25 cellular contexts compared by ENCODE assay signal in the genomic region with DNA sequence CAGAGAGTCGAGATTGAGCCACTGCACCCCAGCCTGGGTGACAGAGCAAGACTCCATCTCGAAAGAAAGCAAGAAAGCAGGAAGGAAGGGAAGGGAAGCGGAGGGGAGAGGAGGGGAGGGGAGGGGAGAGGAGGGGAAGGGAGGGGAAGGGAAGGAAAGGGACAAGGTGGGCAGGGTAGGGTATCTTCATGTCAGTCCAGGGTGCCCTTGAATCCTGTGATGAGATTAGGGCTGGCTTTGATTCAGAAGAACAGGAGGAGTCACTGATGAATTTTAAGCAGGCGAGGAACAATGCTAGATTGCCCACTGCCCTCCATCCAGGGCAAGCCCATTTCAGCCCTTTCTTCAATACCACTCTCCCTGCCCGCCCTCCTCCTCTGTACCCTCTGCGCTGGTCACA. TPM values are rescaled to one million over a fixed set of nuclear protein-coding genes. Genes with fewer than 3 reads are reported as not detected.
DNase-seq lines count a peak whose midpoint lies in the region; ATAC-seq, FAIRE-seq and TF ChIP-seq lines count a peak whose summit lies in the region.
"Had no signal": no experiment of that assay in that cellular context is flagged by ENCODE, and none has a peak within 500 bp of the region (broad histone marks: within the 10 kb centered on the region; RNA-seq: fewer than 3 reads in every experiment).

No MANE protein-coding gene starts in this region.

- no peaks in the 10 kb centered on the region for H3K79me2 ChIP-seq in HepG2 (ENCODE audit: insufficient read depth, low read length)
- no peaks in the 10 kb centered on the region for H3K79me2 ChIP-seq in Karpas-422 (ENCODE audit: low read length)

- POLR2A ChIA-PET in HepG2 (lab: Yijun Ruan, JAX) = no interaction called here

- intact Hi-C loops in HepG2 (cut with micrococcal nuclease; ENCODE audit: unreplicated experiment) (no loop called here), right lobe of liver (cut with DNase I) (no loop called here)
- intact Hi-C loops in dendritic cell treated with granulocyte-macrophage colony-stimulating factor and Interleukin-4, amounts not matched to agents 40 ng/mL and 50 ng/mL, for 4 days (cut with micrococcal nuclease) = no loop called here

- H3K9me2 ChIP-seq in Karpas-422 (replicated peaks; ENCODE audit: insufficient read depth, low read length) = no peaks in the 10 kb centered on the region

- H3K27ac ChIP-seq in HepG2 (ENCODE audit: extremely low read length, insufficient read depth, low read length) (no peak overlapping the region), right lobe of liver (no peak overlapping the region), Karpas-422 (ENCODE audit: low read length) (no peak overlapping the region)
- H3K27ac ChIP-seq: 22Rv1; A549; BLaER1 treated with 17β-estradiol and CSF1 and Interleukin-3, amounts not matched to agents 10 nM and 100 nM; C4-2B had no signal

- H3K4me3 Mint-ChIP-seq in dendritic cell treated with granulocyte-macrophage colony-stimulating factor and Interleukin-4, amounts not matched to agents 40 ng/mL and 50 ng/mL, for 4 days = no peak overlapping the region
- H3K4me3 Mint-ChIP-seq: B cell; CD4-positive, alpha-beta T cell; CD8-positive, alpha-beta T cell had no signal

- in situ Hi-C loops in HepG2 (cut with HindIII; ENCODE audit: extremely low pct_ligation_motif_present, low pct_unique_long_range_greater_than_20kb) = no loop called here

- H3K4me2 ChIP-seq in HepG2 (ENCODE audit: low read depth, low read length) (no peak overlapping the region), Karpas-422 (ENCODE audit: low read depth, low read length, poor library complexity, severe bottlenecking) (no peak overlapping the region)
- H3K4me2 ChIP-seq: A549 had no signal

- H2AFZ ChIP-seq in HepG2 (ENCODE audit: low read length) (no peak overlapping the region), Karpas-422 (ENCODE audit: low read length) (no peak overlapping the region)

- H3K36me3 ChIP-seq in HepG2 (replicated peaks in 1 of 2; ENCODE audit: control insufficient read depth in 1 of 2, insufficient read depth in 2 of 2, low read length in 2 of 2) (no peaks in the 10 kb centered on the region), right lobe of liver (no peaks in the 10 kb centered on the region), Karpas-422 (ENCODE audit: insufficient read depth, low read length) (no peaks in the 10 kb centered on the region)
- H3K36me3 ChIP-seq: BLaER1 treated with 17β-estradiol and CSF1 and Interleukin-3, amounts not matched to agents 10 nM and 100 nM had no signal

- ATAC-seq in HepG2 = no peak
- no peak for ATAC-seq in right lobe of liver
- ATAC-seq: A549; CD8-positive, alpha-beta T cell; GM12878 had no signal

- 27% methylated on average over 6 of the region's 6 CpGs for WGBS in HepG2 (ENCODE audit: low lambda C conversion rate)
- 66% methylated on average over 2 of the region's 6 CpGs for WGBS in right lobe of liver (ENCODE audit: insufficient coverage, low coverage, low lambda C conversion rate, missing lambda C conversion rate)

- FAIRE-seq in HepG2 (lab: Jason Lieb, UNC) = no peak
- FAIRE-seq: A549, GM12878, GM12892, GM18507 had no signal

- TF ChIP-seq POLR2A in HepG2 (IDR thresholded peaks at IDR 0.05; ENCODE audit: insufficient read depth in 1 of 2, low read depth in 2 of 2, low read length in 2 of 2) = no peak
- TF ChIP-seq POLR2A in right lobe of liver (IDR thresholded peaks at IDR 0.05) = no peak

- H3K27me3 ChIP-seq in HepG2 (ENCODE audit: control insufficient read depth in 1 of 2, insufficient read depth in 2 of 2, low read length in 2 of 2) (peaks cover 2 to 23% of the 10 kb centered on the region in 2 experiments; a peak in 2 of 5 replicates), right lobe of liver (no peaks in the 10 kb centered on the region), Karpas-422 (ENCODE audit: low read length) (no peaks in the 10 kb centered on the region)
- H3K27me3 ChIP-seq: BLaER1 treated with 17β-estradiol and CSF1 and Interleukin-3, amounts not matched to agents 10 nM and 100 nM had no signal

- H3K27ac Mint-ChIP-seq in dendritic cell treated with granulocyte-macrophage colony-stimulating factor and Interleukin-4, amounts not matched to agents 40 ng/mL and 50 ng/mL, for 4 days = peak overlapping the region; percentile 50
- H3K27ac Mint-ChIP-seq: B cell; CD4-positive, alpha-beta T cell; CD8-positive, alpha-beta T cell had no signal

- peaks cover 15% of the 10 kb centered on the region for H3K27me3 Mint-ChIP-seq in dendritic cell treated with granulocyte-macrophage colony-stimulating factor and Interleukin-4, amounts not matched to agents 40 ng/mL and 50 ng/mL, for 4 days

- DNase-seq in HepG2 (ENCODE audit: low spot score) (no peak), right lobe of liver (no peak), Karpas-422 (peak; percentile 35), NCI-H2171 (lab: John Stamatoyannopoulos, UW) (no peak)
- no peak for DNase-seq in activated naive CD4-positive, alpha-beta T cell (lab: John Stamatoyannopoulos, UW)
- DNase-seq in effector CD4-positive, alpha-beta T cell = no peak
- DNase-seq: AML-193; CD4-positive, alpha-beta T cell; CD8-positive, alpha-beta T cell; DMS 273 treated with DMSO at 0.1 percent for 48 hours; DMS153; DMS53; DMS79; DND-41; EL; GDM1 had no signal

- H3K4me3 ChIP-seq in HepG2 (replicated peaks in 1 of 3; ENCODE audit: insufficient read depth in 1 of 3, low read depth in 2 of 3, low read length in 3 of 3) (no peak overlapping the region), right lobe of liver (no peak overlapping the region), Karpas-422 (ENCODE audit: low read length) (no peak overlapping the region)
- H3K4me3 ChIP-seq: A549; BLaER1 treated with 17β-estradiol and CSF1 and Interleukin-3, amounts not matched to agents 10 nM and 100 nM; GM12878 had no signal

- peaks cover 41% of the 10 kb centered on the region for H3K4me1 Mint-ChIP-seq in dendritic cell treated with granulocyte-macrophage colony-stimulating factor and Interleukin-4, amounts not matched to agents 40 ng/mL and 50 ng/mL, for 4 days (ENCODE audit: low read depth)

- CTCF ChIA-PET in HepG2 (lab: Yijun Ruan, JAX; ENCODE audit: low intra/inter-chr PET ratio, low total read pairs) = no interaction called here

- H3K4me1 ChIP-seq in HepG2 (ENCODE audit: insufficient read depth, low read length) (no peaks in the 10 kb centered on the region), right lobe of liver (no peaks in the 10 kb centered on the region), Karpas-422 (ENCODE audit: low read length) (peaks cover 22% of the 10 kb centered on the region)

- no peak for TF ChIP-seq RAD21 in HepG2 (CRISPR knock-in tag; IDR thresholded peaks at IDR 0.05)

- no peaks in the 10 kb centered on the region for H3K9me3 Mint-ChIP-seq in dendritic cell treated with granulocyte-macrophage colony-stimulating factor and Interleukin-4, amounts not matched to agents 40 ng/mL and 50 ng/mL, for 4 days
- H3K9me3 Mint-ChIP-seq: CD4-positive, alpha-beta T cell; CD8-positive, alpha-beta T cell had no signal

- no peaks in the 10 kb centered on the region for H3K36me3 Mint-ChIP-seq in dendritic cell treated with granulocyte-macrophage colony-stimulating factor and Interleukin-4, amounts not matched to agents 40 ng/mL and 50 ng/mL, for 4 days (ENCODE audit: low read depth)
- H3K36me3 Mint-ChIP-seq: CD8-positive, alpha-beta T cell had no signal

- H3K9ac ChIP-seq in HepG2 (ENCODE audit: insufficient read depth, low read depth, low read length) (no peak overlapping the region), Karpas-422 (ENCODE audit: low read length) (no peak overlapping the region)
- H3K9ac ChIP-seq: BLaER1 treated with 17β-estradiol and CSF1 and Interleukin-3, amounts not matched to agents 10 nM and 100 nM had no signal

- no peak for TF ChIP-seq CTCF in HepG2 (CRISPR knock-in tag; IDR thresholded peaks at IDR 0.05)
- no peak for TF ChIP-seq CTCF in right lobe of liver (IDR thresholded peaks at IDR 0.05)

- no peaks in the 10 kb centered on the region for H4K20me1 ChIP-seq in HepG2 (ENCODE audit: insufficient read depth, low read length)
- H4K20me1 ChIP-seq in Karpas-422 (ENCODE audit: insufficient read depth, low read depth, low read length) = no peaks in the 10 kb centered on the region
- H4K20me1 ChIP-seq: BLaER1 treated with 17β-estradiol and CSF1 and Interleukin-3, amounts not matched to agents 10 nM and 100 nM had no signal

- no peak for TF ChIP-seq EP300 in HepG2 (IDR thresholded peaks at IDR 0.05; ENCODE audit: low read depth in 2 of 2, low read length in 2 of 2)
- no peak for TF ChIP-seq EP300 in HepG2 (CRISPR knock-in tag; IDR thresholded peaks at IDR 0.05; ENCODE audit: borderline replicate concordance)

- no TSS peak for BruUV-seq in HepG2 (replicated peaks; lab: Mats Ljungman, UMichigan)

- H3K9me3 ChIP-seq in HepG2 (ENCODE audit: low read length) = no peaks in the 10 kb centered on the region
- H3K9me3 ChIP-seq in right lobe of liver = no peaks in the 10 kb centered on the region
- no peaks in the 10 kb centered on the region for H3K9me3 ChIP-seq in Karpas-422 (ENCODE audit: low read length)
- H3K9me3 ChIP-seq: A549; BLaER1 treated with 17β-estradiol and CSF1 and Interleukin-3, amounts not matched to agents 10 nM and 100 nM had no signal

RNA-seq across cellular contexts. Expression of gene EPB41L1, which starts 35.0 kb away (rescaled TPM):
- total RNA-seq in HepG2 (2016; rRNA removed; fragmentation: Illumina TruSeq; extraction: Trizol) (16.7 and 20.8 TPM in 2 replicates), right lobe of liver (10 to 100 TPM in 1 of 6 experiments, 1 to 10 TPM in 5; 3.1 to 13.2 (median 5.3) TPM)
- 17.4 and 17.7 TPM in 2 replicates for total RNA-seq in HepG2 (2016; cell fraction: cytosol; rRNA removed; fragmentation: Illumina TruSeq; extraction: Trizol; ENCODE audit: low read depth)
- 14.4 and 18.0 TPM in 2 replicates for total RNA-seq in HepG2 (2016; cell fraction: insoluble cytoplasmic fraction; rRNA removed; fragmentation: Illumina TruSeq; extraction: Trizol)
- total RNA-seq in HepG2 (2016; cell fraction: membrane; rRNA removed; fragmentation: Illumina TruSeq; extraction: Trizol) = 56.5 and 60.6 TPM in 2 replicates
- total RNA-seq in HepG2 (2016; cell fraction: nucleus; rRNA removed; fragmentation: Illumina TruSeq; extraction: Trizol) = 12.9 and 17.3 TPM in 2 replicates
- polyA plus RNA-seq in HepG2 (2011; rRNA removed) = 39.0 and 53.0 TPM in 2 replicates
- polyA plus RNA-seq in HepG2 (2011; cell fraction: cytosol; rRNA removed) = 32.6 and 36.6 TPM in 2 replicates
- 28.0 and 46.3 TPM in 2 replicates for polyA plus RNA-seq in HepG2 (2011; cell fraction: nucleus; rRNA removed)
- 66.5 and 66.8 TPM in 2 replicates for polyA plus RNA-seq in HepG2 (2012)
- polyA plus RNA-seq in HepG2 (2016; cell fraction: cytosol; fragmentation: Illumina TruSeq; extraction: Trizol; ENCODE audit: low read depth) = 51.2 and 58.4 TPM in 2 replicates
- polyA plus RNA-seq in HepG2 (2016; cell fraction: insoluble cytoplasmic fraction; fragmentation: Illumina TruSeq; extraction: Trizol; ENCODE audit: low read depth) = 34.8 and 53.2 TPM in 2 replicates
- polyA plus RNA-seq in HepG2 (2016; cell fraction: membrane; fragmentation: Illumina TruSeq; extraction: Trizol; ENCODE audit: low read depth) = 96.9 and 114 TPM in 2 replicates
- 24.4 and 28.5 TPM in 2 replicates for polyA plus RNA-seq in HepG2 (2016; cell fraction: nucleus; fragmentation: Illumina TruSeq; extraction: Trizol; ENCODE audit: insufficient read depth, low read depth)
- polyA minus RNA-seq in HepG2 (2011; rRNA and poly(A)+ RNA removed; ENCODE audit: low replicate concordance) = 15.0 and 50.3 TPM in 2 replicates
- polyA minus RNA-seq in HepG2 (2011; cell fraction: cytosol; rRNA and poly(A)+ RNA removed) = 28.8 and 48.7 TPM in 2 replicates
- 20.4 and 20.9 TPM in 2 replicates for polyA minus RNA-seq in HepG2 (2011; cell fraction: nucleus; rRNA and poly(A)+ RNA removed)
- total RNA-seq in Karpas-422 (2014; rRNA removed; shearing (Covaris generic); ENCODE audit: low replicate concordance) = 5.9 and 10.6 TPM in 2 replicates
